8 cellular contexts compared by ENCODE assay signal in genomic region chr5:172640139-172640538, GRCh38. TPM values are rescaled to one million over a fixed set of nuclear protein-coding genes. Genes with fewer than 3 reads are reported as not detected.
A peak's percentile ranks its signal among the peaks of the same experiment; 100 is the strongest.
DNase-seq lines count a peak whose midpoint lies in the region; ATAC-seq lines count a peak whose summit lies in the region.

No MANE protein-coding gene starts in this region.

- H3K36me3 ChIP-seq in SJCRH30 (no peaks in the 10 kb centered on the region), iPS-20b (ENCODE audit: insufficient read depth, low read depth, low read length) (no peaks in the 10 kb centered on the region)

- no peak for ATAC-seq in activated CD8-positive, alpha-beta memory T cell treated with anti-CD3 and anti-CD28 coated beads, Interleukin-2, amount 10 ng/mL, durations not matched to agents 7 days and 5 days
- ATAC-seq in GM19324 (IDR thresholded peaks at IDR 0.05; ENCODE audit: low FRiP score, unreplicated experiment) (no peak), HG02981 (IDR thresholded peaks at IDR 0.05; ENCODE audit: unreplicated experiment) (no peak)

- peak overlapping the region; percentile 95 for H3K27ac ChIP-seq in SJCRH30
- no peak overlapping the region for H3K27ac ChIP-seq in iPS-20b (ENCODE audit: low read length)
- peak overlapping the region; percentile 79 for H3K27ac ChIP-seq in temporal lobe (ENCODE audit: low read depth, low read length)

- H3K9ac ChIP-seq in iPS-20b (ENCODE audit: low read depth, low read length): peak overlapping the region; percentile 69; the same call in 1 of the 2 replicates

- H3K9me3 ChIP-seq in SJCRH30 (replicated peaks) (no peaks in the 10 kb centered on the region), iPS-20b (ENCODE audit: insufficient read depth, low read depth, low read length) (no peaks in the 10 kb centered on the region)

- peak overlapping the region; percentile 26 for H3K4me3 Mint-ChIP-seq in activated CD8-positive, alpha-beta memory T cell treated with anti-CD3 and anti-CD28 coated beads, Interleukin-2, amount 10 ng/mL, durations not matched to agents 7 days and 5 days

- CTCF ChIA-PET in activated CD8-positive, alpha-beta memory T cell treated with anti-CD3 and anti-CD28 coated beads, Interleukin-2, amount 10 ng/mL, durations not matched to agents 7 days and 5 days (lab: Charles Lee): no interaction called here

- no peaks in the 10 kb centered on the region for H3K27me3 ChIP-seq in SJCRH30
- H3K27me3 ChIP-seq in iPS-20b (ENCODE audit: insufficient read depth, low read length): peaks cover 58% of the 10 kb centered on the region

- H3K27me3 Mint-ChIP-seq in activated CD8-positive, alpha-beta memory T cell treated with anti-CD3 and anti-CD28 coated beads, Interleukin-2, amount 10 ng/mL, durations not matched to agents 7 days and 5 days: peaks cover 54% of the 10 kb centered on the region

- H3K36me3 Mint-ChIP-seq in activated CD8-positive, alpha-beta memory T cell treated with anti-CD3 and anti-CD28 coated beads, Interleukin-2, amount 10 ng/mL, durations not matched to agents 7 days and 5 days: no peaks in the 10 kb centered on the region

- H3K4me1 ChIP-seq in SJCRH30: peaks cover 13% of the 10 kb centered on the region; the same call in 1 of the 2 replicates
- peaks cover 18% of the 10 kb centered on the region for H3K4me1 ChIP-seq in iPS-20b (ENCODE audit: insufficient read depth, low read length)

- no peaks in the 10 kb centered on the region for H3K9me3 Mint-ChIP-seq in activated CD8-positive, alpha-beta memory T cell treated with anti-CD3 and anti-CD28 coated beads, Interleukin-2, amount 10 ng/mL, durations not matched to agents 7 days and 5 days (ENCODE audit: low read depth)

- H3K4me1 Mint-ChIP-seq in activated CD8-positive, alpha-beta memory T cell treated with anti-CD3 and anti-CD28 coated beads, Interleukin-2, amount 10 ng/mL, durations not matched to agents 7 days and 5 days: peaks cover 4% of the 10 kb centered on the region

- DNase-seq in activated CD8-positive, alpha-beta memory T cell treated with anti-CD3 and anti-CD28 coated beads, Interleukin-2, amount 10 ng/mL, durations not matched to agents 7 days and 5 days: no peak
- DNase-seq in activated CD8-positive, alpha-beta memory T cell treated with anti-CD3 and anti-CD28 coated beads for 24 hours: no peak
- DNase-seq in SJCRH30 (no peak), T-helper 9 cell (no peak)

- peak overlapping the region; percentile 96 for H3K4me3 ChIP-seq in SJCRH30
- peak overlapping the region; percentile 74; the same call in 1 of the 2 replicates for H3K4me3 ChIP-seq in iPS-20b (ENCODE audit: low read length)

- H3K27ac Mint-ChIP-seq in activated CD8-positive, alpha-beta memory T cell treated with anti-CD3 and anti-CD28 coated beads, Interleukin-2, amount 10 ng/mL, durations not matched to agents 7 days and 5 days: no peak overlapping the region

RNA-seq across cellular contexts. Expression of gene NEURL1B, which starts 0.9 kb away (rescaled TPM):
- 1 to 10 TPM in 1 of 2 experiments, under 1 TPM in 1; 0.26 to 1.7 TPM for total RNA-seq in activated CD8-positive, alpha-beta memory T cell treated with anti-CD3 and anti-CD28 coated beads, Interleukin-2, amount 10 ng/mL, durations not matched to agents 7 days and 5 days
- total RNA-seq in SJCRH30 (2014; rRNA removed; shearing (Covaris generic)): 17.8 and 18.8 TPM in 2 replicates
- total RNA-seq in temporal lobe: 18.2 TPM
